Comparison of ENCODE assay signal across 9 cellular contexts in the genomic region with DNA sequence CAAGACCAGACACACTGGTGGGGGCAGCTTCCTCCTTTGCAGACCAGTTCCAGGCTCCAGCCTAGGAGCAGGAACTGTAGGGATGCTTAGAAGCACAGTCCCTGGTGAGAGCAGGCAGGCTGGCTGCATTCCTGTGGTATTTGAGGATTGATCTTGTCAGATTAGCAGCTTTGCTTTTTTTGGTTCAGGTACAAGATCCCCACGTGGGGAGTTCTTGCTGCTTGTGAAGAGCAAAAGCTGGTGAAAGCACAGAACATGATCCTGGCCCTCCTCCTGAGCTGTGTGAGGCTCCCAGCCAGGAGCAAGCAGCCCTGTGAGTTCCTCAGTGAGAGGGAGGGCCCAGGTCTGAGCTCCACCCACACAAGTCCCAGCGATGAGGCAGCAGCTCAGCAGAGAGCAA.
A peak's percentile ranks its signal among the peaks of the same experiment; 100 is the strongest.
DNase-seq lines count a peak whose midpoint lies in the region; ATAC-seq and TF ChIP-seq lines count a peak whose summit lies in the region.
"Had no signal": no experiment of that assay in that cellular context is flagged by ENCODE, and none has a peak within 500 bp of the region (broad histone marks: within the 10 kb centered on the region; RNA-seq: fewer than 3 reads in every experiment).

No MANE protein-coding gene starts in this region.

- DNase-seq in AG09309 (ENCODE audit: low read depth) (peak; percentile 97), Kasumi-1 (lab: John Stamatoyannopoulos, UW) (peak; percentile 62 to 68), T47D (ENCODE audit: low read depth in 1 of 2, low spot score in 1 of 2) (peak; percentile 79 to 99), lung (ENCODE audit: low spot score) (peak; percentile 76), NCI-H187 treated with DMSO at 0.1 percent for 48 hours (lab: John Stamatoyannopoulos, UW) (no peak), COR-L47 (lab: John Stamatoyannopoulos, UW) (no peak)
- DNase-seq in T-helper 2 cell treated with Interferon-gamma antibody and Interleukin-4, amounts not matched to agents 5 μg/mL and 100 μg/mL, for 36 hours (ENCODE audit: low spot score), result no peak
- DNase-seq in activated T-helper 2 cell treated with anti-CD3 and anti-CD28 coated beads, Interferon-gamma antibody, Interleukin-2, Interleukin-4, amounts not matched to agents 10 μg/mL and 5 μg/mL and 100 μg/mL, durations not matched to agents 14 hours and 24 hours and 36 hours (ENCODE audit: low spot score), result no peak
- DNase-seq: dermis blood vessel endothelial cell had no signal

- no peaks in the 10 kb centered on the region for H3K9me3 ChIP-seq in lung (ENCODE audit: control insufficient read depth in 2 of 2, insufficient read depth in 1 of 2, low read length in 1 of 2)

- intact Hi-C loops in activated T-helper 2 cell treated with anti-CD3 and anti-CD28 coated beads, Interferon-gamma antibody, Interleukin-2, Interleukin-4, amounts not matched to agents 10 μg/mL and 5 μg/mL and 100 μg/mL, durations not matched to agents 14 hours and 24 hours and 36 hours (cut with micrococcal nuclease), result no loop called here

- H3K4me3 ChIP-seq in AG09309 (ENCODE audit: control insufficient read depth, low read depth, low read length) (no peak overlapping the region), lung (no peak overlapping the region)

- H3K4me1 Mint-ChIP-seq in T-helper 2 cell treated with Interferon-gamma antibody and Interleukin-4, amounts not matched to agents 5 μg/mL and 100 μg/mL, for 36 hours (ENCODE audit: low read depth), result peaks cover 4% of the 10 kb centered on the region
- H3K4me1 Mint-ChIP-seq in activated T-helper 2 cell treated with anti-CD3 and anti-CD28 coated beads, Interferon-gamma antibody, Interleukin-2, Interleukin-4, amounts not matched to agents 10 μg/mL and 5 μg/mL and 100 μg/mL, durations not matched to agents 14 hours and 24 hours and 36 hours (ENCODE audit: low read depth), result peaks cover 2% of the 10 kb centered on the region

- TF ChIP-seq CTCF in AG09309 (IDR thresholded peaks at IDR 0.05; ENCODE audit: control insufficient read depth, insufficient read depth, low read depth, low read length, missing control alignments) (no peak), lung (IDR thresholded peaks at IDR 0.05; ENCODE audit: control extremely low read depth, extremely low read depth) (no peak)

- H3K9me3 Mint-ChIP-seq in T-helper 2 cell treated with Interferon-gamma antibody and Interleukin-4, amounts not matched to agents 5 μg/mL and 100 μg/mL, for 36 hours, result no peaks in the 10 kb centered on the region
- H3K9me3 Mint-ChIP-seq in activated T-helper 2 cell treated with anti-CD3 and anti-CD28 coated beads, Interferon-gamma antibody, Interleukin-2, Interleukin-4, amounts not matched to agents 10 μg/mL and 5 μg/mL and 100 μg/mL, durations not matched to agents 14 hours and 24 hours and 36 hours, result no peaks in the 10 kb centered on the region

- WGBS in lung, 2 donors, result 31 to 52% methylated on average over 2 of the region's 2 CpGs

- H3K27me3 ChIP-seq in lung (ENCODE audit: control insufficient read depth, insufficient read depth), result no peaks in the 10 kb centered on the region

- in situ Hi-C loops in T47D (cut with HindIII; ENCODE audit: low pct_unique_long_range_greater_than_20kb, low sequenced_read_pairs), result no loop called here

- peaks cover 0 to 13% of the 10 kb centered on the region in 2 donors for H3K4me1 ChIP-seq in lung (ENCODE audit: control insufficient read depth in 2 of 2, insufficient read depth in 2 of 2, low read length in 2 of 2)

- H3K27ac Mint-ChIP-seq in T-helper 2 cell treated with Interferon-gamma antibody and Interleukin-4, amounts not matched to agents 5 μg/mL and 100 μg/mL, for 36 hours, result no peak overlapping the region
- H3K27ac Mint-ChIP-seq in activated T-helper 2 cell treated with anti-CD3 and anti-CD28 coated beads, Interferon-gamma antibody, Interleukin-2, Interleukin-4, amounts not matched to agents 10 μg/mL and 5 μg/mL and 100 μg/mL, durations not matched to agents 14 hours and 24 hours and 36 hours, result no peak overlapping the region

- no peak overlapping the region for H3K4me3 Mint-ChIP-seq in T-helper 2 cell treated with Interferon-gamma antibody and Interleukin-4, amounts not matched to agents 5 μg/mL and 100 μg/mL, for 36 hours
- H3K4me3 Mint-ChIP-seq in activated T-helper 2 cell treated with anti-CD3 and anti-CD28 coated beads, Interferon-gamma antibody, Interleukin-2, Interleukin-4, amounts not matched to agents 10 μg/mL and 5 μg/mL and 100 μg/mL, durations not matched to agents 14 hours and 24 hours and 36 hours (ENCODE audit: low read depth), result no peak overlapping the region

- H3K36me3 ChIP-seq in lung (ENCODE audit: control insufficient read depth in 2 of 2, insufficient read depth in 2 of 2, low read length in 2 of 2), result peaks cover 0 to 2% of the 10 kb centered on the region in 2 donors

- no peaks in the 10 kb centered on the region for H3K27me3 Mint-ChIP-seq in T-helper 2 cell treated with Interferon-gamma antibody and Interleukin-4, amounts not matched to agents 5 μg/mL and 100 μg/mL, for 36 hours (ENCODE audit: low read depth)
- H3K27me3 Mint-ChIP-seq in activated T-helper 2 cell treated with anti-CD3 and anti-CD28 coated beads, Interferon-gamma antibody, Interleukin-2, Interleukin-4, amounts not matched to agents 10 μg/mL and 5 μg/mL and 100 μg/mL, durations not matched to agents 14 hours and 24 hours and 36 hours (ENCODE audit: low read depth), result no peaks in the 10 kb centered on the region

- H3K27ac ChIP-seq in lung (ENCODE audit: low read depth in 1 of 2, low read length in 1 of 2), result no peak overlapping the region

- ATAC-seq in lung (ENCODE audit: insufficient read depth, low FRiP score), result peak; percentile 80

- peaks cover 7% of the 10 kb centered on the region for H3K36me3 Mint-ChIP-seq in T-helper 2 cell treated with Interferon-gamma antibody and Interleukin-4, amounts not matched to agents 5 μg/mL and 100 μg/mL, for 36 hours (ENCODE audit: low read depth)
- peaks cover 4% of the 10 kb centered on the region for H3K36me3 Mint-ChIP-seq in activated T-helper 2 cell treated with anti-CD3 and anti-CD28 coated beads, Interferon-gamma antibody, Interleukin-2, Interleukin-4, amounts not matched to agents 10 μg/mL and 5 μg/mL and 100 μg/mL, durations not matched to agents 14 hours and 24 hours and 36 hours (ENCODE audit: low read depth)

Comparison
In these comparisons a context has a peak if more than half of its experiments do, and no peak if none do; other contexts are left out.
1. DNase-seq: peak in AG09309 (single experiment), Kasumi-1 (2 of 2), T47D (2 of 2) and lung (single experiment); none in T-helper 2 cell treated with Interferon-gamma antibody and Interleukin-4, amounts not matched to agents 5 μg/mL and 100 μg/mL, for 36 hours (single experiment), NCI-H187 treated with DMSO at 0.1 percent for 48 hours (single experiment), COR-L47 (single experiment) and activated T-helper 2 cell treated with anti-CD3 and anti-CD28 coated beads, Interferon-gamma antibody, Interleukin-2, Interleukin-4, amounts not matched to agents 10 μg/mL and 5 μg/mL and 100 μg/mL, durations not matched to agents 14 hours and 24 hours and 36 hours (single experiment).